9 cellular contexts compared by ENCODE assay signal in the genomic region with DNA sequence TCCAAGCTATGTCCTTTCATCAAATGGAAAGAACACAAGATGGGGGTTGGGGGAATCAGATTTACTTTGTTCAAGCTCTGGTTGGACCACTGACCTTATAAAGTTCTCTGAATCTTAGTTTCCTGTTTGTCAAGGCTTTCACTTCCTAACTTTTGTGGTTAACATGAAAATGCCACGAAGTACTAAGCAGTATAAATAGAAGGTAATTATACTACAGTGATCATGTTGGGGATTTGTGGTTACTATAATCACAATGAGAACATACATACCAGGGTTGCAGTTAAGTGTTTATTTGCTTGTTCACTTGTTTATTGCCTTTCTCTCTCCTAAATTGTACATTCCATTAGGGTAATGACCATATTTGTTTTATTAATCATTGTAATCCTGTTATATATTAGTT. TPM values are rescaled to one million over a fixed set of nuclear protein-coding genes. Genes with fewer than 3 reads are reported as not detected.
DNase-seq lines count a peak whose midpoint lies in the region; ATAC-seq and TF ChIP-seq lines count a peak whose summit lies in the region.
"Had no signal": no experiment of that assay in that cellular context is flagged by ENCODE, and none has a peak within 500 bp of the region (broad histone marks: within the 10 kb centered on the region; RNA-seq: fewer than 3 reads in every experiment).

No MANE protein-coding gene starts in this region.

- DNase-seq in activated T-cell treated with anti-CD3 and anti-CD28 coated beads, Interleukin-2, amount 50 U/mL, for 72 hours, result no peak
- DNase-seq in activated T-cell treated with anti-CD3 and anti-CD28 coated beads, Interleukin-2, amount 50 U/mL, for 1 hour, result no peak
- no peak for DNase-seq in activated CD8-positive, alpha-beta T cell treated with anti-CD3 and anti-CD28 coated beads, Interleukin-2, amount 10 ng/mL, durations not matched to agents 7 days and 5 days
- no peak for DNase-seq in stimulated activated CD4-positive, alpha-beta T cell treated with anti-CD3 and anti-CD28 coated beads, Interleukin-4, amount 100 ng/mL, for 1 hour
- DNase-seq in WTC11 (ENCODE audit: low spot score) (no peak), vagina (ENCODE audit: extremely low spot score in 2 of 2) (no peak)
- DNase-seq: CD4-positive, CD25-positive, alpha-beta regulatory T cell had no signal

- peaks cover 0 to 2% of the 10 kb centered on the region in 2 donors for H3K9me3 Mint-ChIP-seq in activated T-cell treated with anti-CD3 and anti-CD28 coated beads, Interleukin-2, amount 50 U/mL, for 72 hours
- H3K9me3 Mint-ChIP-seq in activated CD8-positive, alpha-beta T cell treated with anti-CD3 and anti-CD28 coated beads, Interleukin-2, amount 10 ng/mL, durations not matched to agents 7 days and 5 days (ENCODE audit: insufficient read depth), result no peaks in the 10 kb centered on the region
- no peaks in the 10 kb centered on the region for H3K9me3 Mint-ChIP-seq in WTC11
- H3K9me3 Mint-ChIP-seq: CD4-positive, CD25-positive, alpha-beta regulatory T cell had no signal

- H3K4me3 ChIP-seq in skeletal muscle satellite cell (ENCODE audit: low read length) (peak overlapping the region; percentile 35), vagina (no peak overlapping the region)

- H3K36me3 ChIP-seq in skeletal muscle satellite cell (ENCODE audit: insufficient read depth, low read length), result no peaks in the 10 kb centered on the region
- no peaks in the 10 kb centered on the region for H3K36me3 ChIP-seq in vagina

- no peak overlapping the region for H3K27ac ChIP-seq in vagina

- TF ChIP-seq CTCF in WTC11 (IDR thresholded peaks at IDR 0.05) (no peak), vagina (IDR thresholded peaks at IDR 0.05) (no peak)

- no peak overlapping the region for H3K4me3 Mint-ChIP-seq in activated T-cell treated with anti-CD3 and anti-CD28 coated beads, Interleukin-2, amount 50 U/mL, for 72 hours
- peak overlapping the region; percentile 47 for H3K4me3 Mint-ChIP-seq in activated CD8-positive, alpha-beta T cell treated with anti-CD3 and anti-CD28 coated beads, Interleukin-2, amount 10 ng/mL, durations not matched to agents 7 days and 5 days
- H3K4me3 Mint-ChIP-seq in WTC11, result no peak overlapping the region
- H3K4me3 Mint-ChIP-seq: CD4-positive, CD25-positive, alpha-beta regulatory T cell had no signal

- intact Hi-C loops in vagina (cut with DNase I), result no loop called here

- H3K27ac Mint-ChIP-seq in activated T-cell treated with anti-CD3 and anti-CD28 coated beads, Interleukin-2, amount 50 U/mL, for 72 hours, result no peak overlapping the region
- peak overlapping the region; percentile 43 for H3K27ac Mint-ChIP-seq in activated CD8-positive, alpha-beta T cell treated with anti-CD3 and anti-CD28 coated beads, Interleukin-2, amount 10 ng/mL, durations not matched to agents 7 days and 5 days
- H3K27ac Mint-ChIP-seq in WTC11, result no peak overlapping the region
- H3K27ac Mint-ChIP-seq: CD4-positive, CD25-positive, alpha-beta regulatory T cell had no signal

- H3K27me3 Mint-ChIP-seq in activated T-cell treated with anti-CD3 and anti-CD28 coated beads, Interleukin-2, amount 50 U/mL, for 72 hours (ENCODE audit: low read depth), result no peaks in the 10 kb centered on the region
- H3K27me3 Mint-ChIP-seq in activated CD8-positive, alpha-beta T cell treated with anti-CD3 and anti-CD28 coated beads, Interleukin-2, amount 10 ng/mL, durations not matched to agents 7 days and 5 days (ENCODE audit: low read depth), result no peaks in the 10 kb centered on the region
- no peaks in the 10 kb centered on the region for H3K27me3 Mint-ChIP-seq in WTC11 (ENCODE audit: low read depth)

- no peak for TF ChIP-seq POLR2A in vagina (IDR thresholded peaks at IDR 0.05)

- peak overlapping the region; percentile 11 for H3K4me2 ChIP-seq in skeletal muscle satellite cell (ENCODE audit: low read length)

- H3K9me3 ChIP-seq in skeletal muscle satellite cell (replicated peaks; ENCODE audit: low read length) (no peaks in the 10 kb centered on the region), vagina (no peaks in the 10 kb centered on the region)

- H3K4me1 Mint-ChIP-seq in activated T-cell treated with anti-CD3 and anti-CD28 coated beads, Interleukin-2, amount 50 U/mL, for 72 hours (ENCODE audit: low read depth), result peaks cover 37% of the 10 kb centered on the region
- peaks cover 60% of the 10 kb centered on the region for H3K4me1 Mint-ChIP-seq in activated CD8-positive, alpha-beta T cell treated with anti-CD3 and anti-CD28 coated beads, Interleukin-2, amount 10 ng/mL, durations not matched to agents 7 days and 5 days (ENCODE audit: low read depth)
- H3K4me1 Mint-ChIP-seq in WTC11, result peaks cover 22% of the 10 kb centered on the region

- H3K9ac ChIP-seq in skeletal muscle satellite cell (ENCODE audit: low read depth, low read length), result peak overlapping the region; percentile 11

- no peaks in the 10 kb centered on the region for H3K36me3 Mint-ChIP-seq in activated T-cell treated with anti-CD3 and anti-CD28 coated beads, Interleukin-2, amount 50 U/mL, for 72 hours (ENCODE audit: insufficient read depth in 2 of 2)
- peaks cover 1% of the 10 kb centered on the region for H3K36me3 Mint-ChIP-seq in activated CD8-positive, alpha-beta T cell treated with anti-CD3 and anti-CD28 coated beads, Interleukin-2, amount 10 ng/mL, durations not matched to agents 7 days and 5 days (ENCODE audit: low read depth)
- no peaks in the 10 kb centered on the region for H3K36me3 Mint-ChIP-seq in WTC11
- H3K36me3 Mint-ChIP-seq: CD4-positive, CD25-positive, alpha-beta regulatory T cell had no signal

- ATAC-seq in activated T-cell treated with anti-CD3 and anti-CD28 coated beads, Interleukin-2, amount 50 U/mL, for 72 hours (replicated peaks in 1 of 2), result peak; percentile 21 to 37
- ATAC-seq in HG03196 (IDR thresholded peaks at IDR 0.05; ENCODE audit: unreplicated experiment) (peak; percentile 78), WTC11 (no peak)
- ATAC-seq in activated CD8-positive, alpha-beta T cell treated with anti-CD3 and anti-CD28 coated beads, Interleukin-2, amount 10 ng/mL, durations not matched to agents 7 days and 5 days, result peak; percentile 59

- H3K4me1 ChIP-seq in skeletal muscle satellite cell (ENCODE audit: control insufficient read depth, insufficient read depth, low read length) (peaks cover 24% of the 10 kb centered on the region), vagina (no peaks in the 10 kb centered on the region)

- CTCF ChIA-PET in activated CD8-positive, alpha-beta T cell treated with anti-CD3 and anti-CD28 coated beads, Interleukin-2, amount 10 ng/mL, durations not matched to agents 7 days and 5 days (lab: Charles Lee), result interaction anchor here (0.8 to 2.6 kb wide), 8 partner anchors 21 to 156 kb away, joined by 3 to 10 read pairs (median 3); a partner anchor contains a TSS
- CTCF ChIA-PET in WTC11 (lab: Charles Lee), result no interaction called here

- POLR2A ChIA-PET in activated CD8-positive, alpha-beta T cell treated with anti-CD3 and anti-CD28 coated beads, Interleukin-2, amount 10 ng/mL, durations not matched to agents 7 days and 5 days (lab: Charles Lee), result interaction anchor here (1.1 kb wide), 1 partner anchor 50 kb away, joined by 5 read pairs; no protein-coding TSS in a partner anchor
- POLR2A ChIA-PET in WTC11 (lab: Charles Lee), result no interaction called here

- no peaks in the 10 kb centered on the region for H3K27me3 ChIP-seq in skeletal muscle satellite cell (ENCODE audit: control insufficient read depth, insufficient read depth, low read length)
- no peaks in the 10 kb centered on the region for H3K27me3 ChIP-seq in vagina

TF ChIP-seq in WTC11, 78 proteins besides CTCF, POLR2A, EP300 and RAD21:
- TF ChIP-seq MYBL2 (CRISPR knock-in tag; IDR thresholded peaks at IDR 0.05), result no peak
- TF ChIP-seq, protein P1, sequence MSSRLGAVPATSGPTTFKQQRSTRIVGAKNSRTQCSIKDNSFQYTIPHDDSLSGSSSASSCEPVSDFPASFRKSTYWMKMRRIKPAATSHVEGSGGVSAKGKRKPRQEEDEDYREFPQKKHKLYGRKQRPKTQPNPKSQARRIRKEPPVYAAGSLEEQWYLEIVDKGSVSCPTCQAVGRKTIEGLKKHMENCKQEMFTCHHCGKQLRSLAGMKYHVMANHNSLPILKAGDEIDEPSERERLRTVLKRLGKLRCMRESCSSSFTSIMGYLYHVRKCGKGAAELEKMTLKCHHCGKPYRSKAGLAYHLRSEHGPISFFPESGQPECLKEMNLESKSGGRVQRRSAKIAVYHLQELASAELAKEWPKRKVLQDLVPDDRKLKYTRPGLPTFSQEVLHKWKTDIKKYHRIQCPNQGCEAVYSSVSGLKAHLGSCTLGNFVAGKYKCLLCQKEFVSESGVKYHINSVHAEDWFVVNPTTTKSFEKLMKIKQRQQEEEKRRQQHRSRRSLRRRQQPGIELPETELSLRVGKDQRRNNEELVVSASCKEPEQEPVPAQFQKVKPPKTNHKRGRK (CRISPR knock-in tag; IDR thresholded peaks at IDR 0.05; ENCODE audit: borderline replicate concordance), result no peak
- TF ChIP-seq GABPB1 (CRISPR knock-in tag; IDR thresholded peaks at IDR 0.05), result no peak
- no peak for TF ChIP-seq ZNF219 (CRISPR knock-in tag; IDR thresholded peaks at IDR 0.05; ENCODE audit: borderline replicate concordance)
- no peak for TF ChIP-seq SMAD4 (CRISPR knock-in tag; IDR thresholded peaks at IDR 0.05)
- no peak for TF ChIP-seq RELA (CRISPR knock-in tag; IDR thresholded peaks at IDR 0.05; ENCODE audit: borderline replicate concordance)
- no peak for TF ChIP-seq ZNF396 (CRISPR knock-in tag; IDR thresholded peaks at IDR 0.05; ENCODE audit: borderline replicate concordance)
- TF ChIP-seq OVOL2 (CRISPR knock-in tag; IDR thresholded peaks at IDR 0.05; ENCODE audit: borderline replicate concordance), result no peak
- TF ChIP-seq, protein P2, sequence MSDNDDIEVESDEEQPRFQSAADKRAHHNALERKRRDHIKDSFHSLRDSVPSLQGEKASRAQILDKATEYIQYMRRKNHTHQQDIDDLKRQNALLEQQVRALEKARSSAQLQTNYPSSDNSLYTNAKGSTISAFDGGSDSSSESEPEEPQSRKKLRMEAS (CRISPR knock-in tag; IDR thresholded peaks at IDR 0.05), result no peak
- TF ChIP-seq ZNF317 (CRISPR knock-in tag; IDR thresholded peaks at IDR 0.05; ENCODE audit: borderline replicate concordance, low read depth), result no peak
- no peak for TF ChIP-seq ESRRA (CRISPR knock-in tag; IDR thresholded peaks at IDR 0.05; ENCODE audit: borderline replicate concordance)
- TF ChIP-seq IRF2 (CRISPR knock-in tag; IDR thresholded peaks at IDR 0.05; ENCODE audit: borderline replicate concordance, low read depth), result no peak

RNA-seq across cellular contexts. Expression of a gene that starts 53.2 kb away (rescaled TPM):
- total RNA-seq in activated T-cell treated with anti-CD3 and anti-CD28 coated beads, Interleukin-2, amount 50 U/mL, for 72 hours, result 10 to 100 TPM; 39.8 to 58.1 TPM
- total RNA-seq in activated CD8-positive, alpha-beta T cell treated with anti-CD3 and anti-CD28 coated beads, Interleukin-2, amount 10 ng/mL, durations not matched to agents 7 days and 5 days, result 10 to 100 TPM; 50.7 to 53.2 TPM
- total RNA-seq in skeletal muscle satellite cell (2012; rRNA removed), result 6.6 and 14.9 TPM in 2 replicates
- total RNA-seq in WTC11 (2021) (83.5 to 107 TPM (median 88.8 TPM) in 3 replicates), vagina (185 TPM)
